Comparison of ENCODE assay signal across 1 cellular context in genomic region chr2:215680605-215681598, GRCh38.
TF ChIP-seq lines count a peak whose summit lies in the region.

No MANE protein-coding gene starts in this region.

TF ChIP-seq in HepG2, 621 proteins besides CTCF, POLR2A, EP300 and RAD21 (continued from another document and continues in another):
- TF ChIP-seq, protein P1, sequence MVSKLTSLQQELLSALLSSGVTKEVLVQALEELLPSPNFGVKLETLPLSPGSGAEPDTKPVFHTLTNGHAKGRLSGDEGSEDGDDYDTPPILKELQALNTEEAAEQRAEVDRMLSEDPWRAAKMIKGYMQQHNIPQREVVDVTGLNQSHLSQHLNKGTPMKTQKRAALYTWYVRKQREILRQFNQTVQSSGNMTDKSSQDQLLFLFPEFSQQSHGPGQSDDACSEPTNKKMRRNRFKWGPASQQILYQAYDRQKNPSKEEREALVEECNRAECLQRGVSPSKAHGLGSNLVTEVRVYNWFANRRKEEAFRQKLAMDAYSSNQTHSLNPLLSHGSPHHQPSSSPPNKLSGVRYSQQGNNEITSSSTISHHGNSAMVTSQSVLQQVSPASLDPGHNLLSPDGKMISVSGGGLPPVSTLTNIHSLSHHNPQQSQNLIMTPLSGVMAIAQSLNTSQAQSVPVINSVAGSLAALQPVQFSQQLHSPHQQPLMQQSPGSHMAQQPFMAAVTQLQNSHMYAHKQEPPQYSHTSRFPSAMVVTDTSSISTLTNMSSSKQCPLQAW (CRISPR knock-in tag; IDR thresholded peaks at IDR 0.05) = no peak; the same call in none of the 2 replicates
- no peak for TF ChIP-seq ZNF296 (CRISPR knock-in tag; conservative IDR thresholded peaks at IDR 0.05)
- TF ChIP-seq ZNF17 (CRISPR knock-in tag; IDR thresholded peaks at IDR 0.05) = no peak
- no peak for TF ChIP-seq ZIK1 (CRISPR knock-in tag; IDR thresholded peaks at IDR 0.05; ENCODE audit: borderline replicate concordance, low read depth)
- TF ChIP-seq ZNF383 (CRISPR knock-in tag; IDR thresholded peaks at IDR 0.05; ENCODE audit: borderline replicate concordance) = peak; percentile 69; the same call in 1 of the 2 replicates
- peak in 1 of 2 experiments; percentile 79; a peak in 2 of 4 replicates for TF ChIP-seq REST (IDR thresholded peaks at IDR 0.05; ENCODE audit: borderline replicate concordance in 1 of 2, low read depth in 1 of 2, low read length in 2 of 2)
- peak; percentile 80 for TF ChIP-seq NR2C2 (CRISPR knock-in tag; IDR thresholded peaks at IDR 0.05; ENCODE audit: borderline replicate concordance)
- TF ChIP-seq HNRNPLL (IDR thresholded peaks at IDR 0.05; ENCODE audit: low read depth, low read length, poor library complexity, severe bottlenecking) = no peak
- TF ChIP-seq, protein P2, sequence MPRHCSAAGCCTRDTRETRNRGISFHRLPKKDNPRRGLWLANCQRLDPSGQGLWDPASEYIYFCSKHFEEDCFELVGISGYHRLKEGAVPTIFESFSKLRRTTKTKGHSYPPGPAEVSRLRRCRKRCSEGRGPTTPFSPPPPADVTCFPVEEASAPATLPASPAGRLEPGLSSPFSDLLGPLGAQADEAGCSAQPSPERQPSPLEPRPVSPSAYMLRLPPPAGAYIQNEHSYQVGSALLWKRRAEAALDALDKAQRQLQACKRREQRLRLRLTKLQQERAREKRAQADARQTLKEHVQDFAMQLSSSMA (CRISPR knock-in tag; IDR thresholded peaks at IDR 0.05) = no peak
- TF ChIP-seq ZNF577 (CRISPR knock-in tag; IDR thresholded peaks at IDR 0.05; ENCODE audit: borderline replicate concordance, low read depth) = no peak; the same call in 1 of the 2 replicates
- TF ChIP-seq ZNF207 (IDR thresholded peaks at IDR 0.05; ENCODE audit: borderline replicate concordance) = no peak
- peak; percentile 48; the same call in 1 of the 2 replicates for TF ChIP-seq ZBTB38 (CRISPR knock-in tag; IDR thresholded peaks at IDR 0.05)
- TF ChIP-seq ZSCAN22 (CRISPR knock-in tag; IDR thresholded peaks at IDR 0.05) = peak; percentile 79
- peak; percentile 31 for TF ChIP-seq SKI (IDR thresholded peaks at IDR 0.05; ENCODE audit: partially characterized antibody)
- no peak for TF ChIP-seq ZNF20 (CRISPR knock-in tag; IDR thresholded peaks at IDR 0.05)
- peak; percentile 88; the same call in 1 of the 2 replicates for TF ChIP-seq ZNF615 (CRISPR knock-in tag; IDR thresholded peaks at IDR 0.05; ENCODE audit: borderline replicate concordance)
- TF ChIP-seq ZNF180 (CRISPR knock-in tag; IDR thresholded peaks at IDR 0.05; ENCODE audit: borderline replicate concordance, low read depth) = no peak
- TF ChIP-seq KLF6 (CRISPR knock-in tag; IDR thresholded peaks at IDR 0.05) = 0 out of 2 replicates have a peak, but pooled peaks have one; percentile 59
- TF ChIP-seq ZNF10 (CRISPR knock-in tag; IDR thresholded peaks at IDR 0.05; ENCODE audit: borderline replicate concordance, low read depth) = no peak
- peak; percentile 28; the same call in 1 of the 2 replicates for TF ChIP-seq ZFP91 (CRISPR knock-in tag; IDR thresholded peaks at IDR 0.05; ENCODE audit: borderline replicate concordance)
- TF ChIP-seq MYNN (CRISPR knock-in tag; IDR thresholded peaks at IDR 0.05; ENCODE audit: low read depth) = no peak
- TF ChIP-seq ZNF224 (CRISPR knock-in tag; IDR thresholded peaks at IDR 0.05) = 0 out of 2 replicates have a peak, but pooled peaks have one; percentile 40
- no peak for TF ChIP-seq TBP (CRISPR knock-in tag; IDR thresholded peaks at IDR 0.05)
- TF ChIP-seq, protein P3, sequence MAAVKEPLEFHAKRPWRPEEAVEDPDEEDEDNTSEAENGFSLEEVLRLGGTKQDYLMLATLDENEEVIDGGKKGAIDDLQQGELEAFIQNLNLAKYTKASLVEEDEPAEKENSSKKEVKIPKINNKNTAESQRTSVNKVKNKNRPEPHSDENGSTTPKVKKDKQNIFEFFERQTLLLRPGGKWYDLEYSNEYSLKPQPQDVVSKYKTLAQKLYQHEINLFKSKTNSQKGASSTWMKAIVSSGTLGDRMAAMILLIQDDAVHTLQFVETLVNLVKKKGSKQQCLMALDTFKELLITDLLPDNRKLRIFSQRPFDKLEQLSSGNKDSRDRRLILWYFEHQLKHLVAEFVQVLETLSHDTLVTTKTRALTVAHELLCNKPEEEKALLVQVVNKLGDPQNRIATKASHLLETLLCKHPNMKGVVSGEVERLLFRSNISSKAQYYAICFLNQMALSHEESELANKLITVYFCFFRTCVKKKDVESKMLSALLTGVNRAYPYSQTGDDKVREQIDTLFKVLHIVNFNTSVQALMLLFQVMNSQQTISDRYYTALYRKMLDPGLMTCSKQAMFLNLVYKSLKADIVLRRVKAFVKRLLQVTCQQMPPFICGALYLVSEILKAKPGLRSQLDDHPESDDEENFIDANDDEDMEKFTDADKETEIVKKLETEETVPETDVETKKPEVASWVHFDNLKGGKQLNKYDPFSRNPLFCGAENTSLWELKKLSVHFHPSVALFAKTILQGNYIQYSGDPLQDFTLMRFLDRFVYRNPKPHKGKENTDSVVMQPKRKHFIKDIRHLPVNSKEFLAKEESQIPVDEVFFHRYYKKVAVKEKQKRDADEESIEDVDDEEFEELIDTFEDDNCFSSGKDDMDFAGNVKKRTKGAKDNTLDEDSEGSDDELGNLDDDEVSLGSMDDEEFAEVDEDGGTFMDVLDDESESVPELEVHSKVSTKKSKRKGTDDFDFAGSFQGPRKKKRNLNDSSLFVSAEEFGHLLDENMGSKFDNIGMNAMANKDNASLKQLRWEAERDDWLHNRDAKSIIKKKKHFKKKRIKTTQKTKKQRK (IDR thresholded peaks at IDR 0.05; ENCODE audit: low read length) = no peak
- no peak for TF ChIP-seq ZNF263 (CRISPR knock-in tag; IDR thresholded peaks at IDR 0.05)
- TF ChIP-seq, protein P4, sequence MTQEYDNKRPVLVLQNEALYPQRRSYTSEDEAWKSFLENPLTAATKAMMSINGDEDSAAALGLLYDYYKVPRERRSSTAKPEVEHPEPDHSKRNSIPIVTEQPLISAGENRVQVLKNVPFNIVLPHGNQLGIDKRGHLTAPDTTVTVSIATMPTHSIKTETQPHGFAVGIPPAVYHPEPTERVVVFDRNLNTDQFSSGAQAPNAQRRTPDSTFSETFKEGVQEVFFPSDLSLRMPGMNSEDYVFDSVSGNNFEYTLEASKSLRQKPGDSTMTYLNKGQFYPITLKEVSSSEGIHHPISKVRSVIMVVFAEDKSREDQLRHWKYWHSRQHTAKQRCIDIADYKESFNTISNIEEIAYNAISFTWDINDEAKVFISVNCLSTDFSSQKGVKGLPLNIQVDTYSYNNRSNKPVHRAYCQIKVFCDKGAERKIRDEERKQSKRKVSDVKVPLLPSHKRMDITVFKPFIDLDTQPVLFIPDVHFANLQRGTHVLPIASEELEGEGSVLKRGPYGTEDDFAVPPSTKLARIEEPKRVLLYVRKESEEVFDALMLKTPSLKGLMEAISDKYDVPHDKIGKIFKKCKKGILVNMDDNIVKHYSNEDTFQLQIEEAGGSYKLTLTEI (CRISPR knock-in tag; conservative IDR thresholded peaks at IDR 0.05) = no peak
- TF ChIP-seq ARNT2 (CRISPR knock-in tag; IDR thresholded peaks at IDR 0.05; ENCODE audit: low read depth) = no peak; the same call in 1 of the 2 replicates
- TF ChIP-seq TAF15 (IDR thresholded peaks at IDR 0.05; ENCODE audit: low read depth, low read length, poor library complexity, severe bottlenecking) = no peak
- 0 out of 2 replicates have a peak, but pooled peaks have one; percentile 33 for TF ChIP-seq ZNF777 (CRISPR knock-in tag; IDR thresholded peaks at IDR 0.05)
- no peak for TF ChIP-seq ZFP82 (CRISPR knock-in tag; IDR thresholded peaks at IDR 0.05; ENCODE audit: borderline replicate concordance)
- peak; percentile 81 for TF ChIP-seq CCDC6 (CRISPR knock-in tag; IDR thresholded peaks at IDR 0.05)
- TF ChIP-seq ZNF639 (CRISPR knock-in tag; conservative IDR thresholded peaks at IDR 0.05) = 0 out of 2 replicates have a peak, but pooled peaks have one; percentile 29
- no peak; the same call in 1 of the 2 replicates for TF ChIP-seq MXD3 (CRISPR knock-in tag; IDR thresholded peaks at IDR 0.05)
- TF ChIP-seq ZNF501 (CRISPR knock-in tag; IDR thresholded peaks at IDR 0.05) = no peak
- TF ChIP-seq ASH2L (IDR thresholded peaks at IDR 0.05; ENCODE audit: insufficient read length, low read depth, low read length) = peak; percentile 91
- peak; percentile 100 for TF ChIP-seq GATAD2A (CRISPR knock-in tag; IDR thresholded peaks at IDR 0.05)
- TF ChIP-seq, protein P5, sequence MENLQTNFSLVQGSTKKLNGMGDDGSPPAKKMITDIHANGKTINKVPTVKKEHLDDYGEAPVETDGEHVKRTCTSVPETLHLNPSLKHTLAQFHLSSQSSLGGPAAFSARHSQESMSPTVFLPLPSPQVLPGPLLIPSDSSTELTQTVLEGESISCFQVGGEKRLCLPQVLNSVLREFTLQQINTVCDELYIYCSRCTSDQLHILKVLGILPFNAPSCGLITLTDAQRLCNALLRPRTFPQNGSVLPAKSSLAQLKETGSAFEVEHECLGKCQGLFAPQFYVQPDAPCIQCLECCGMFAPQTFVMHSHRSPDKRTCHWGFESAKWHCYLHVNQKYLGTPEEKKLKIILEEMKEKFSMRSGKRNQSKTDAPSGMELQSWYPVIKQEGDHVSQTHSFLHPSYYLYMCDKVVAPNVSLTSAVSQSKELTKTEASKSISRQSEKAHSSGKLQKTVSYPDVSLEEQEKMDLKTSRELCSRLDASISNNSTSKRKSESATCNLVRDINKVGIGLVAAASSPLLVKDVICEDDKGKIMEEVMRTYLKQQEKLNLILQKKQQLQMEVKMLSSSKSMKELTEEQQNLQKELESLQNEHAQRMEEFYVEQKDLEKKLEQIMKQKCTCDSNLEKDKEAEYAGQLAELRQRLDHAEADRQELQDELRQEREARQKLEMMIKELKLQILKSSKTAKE (CRISPR knock-in tag; IDR thresholded peaks at IDR 0.05; ENCODE audit: borderline replicate concordance) = peak; percentile 63; the same call in 1 of the 2 replicates
- no peak; the same call in 1 of the 2 replicates for TF ChIP-seq ZNF160 (CRISPR knock-in tag; IDR thresholded peaks at IDR 0.05)
- TF ChIP-seq ZNF562 (CRISPR knock-in tag; IDR thresholded peaks at IDR 0.05; ENCODE audit: borderline replicate concordance) = no peak
- no peak for TF ChIP-seq GPBP1L1 (CRISPR knock-in tag; IDR thresholded peaks at IDR 0.05)
